Comparison of ENCODE assay signal across 18 cellular contexts in genomic region chr18:2843161-2843560, GRCh38.
"Had no signal": no experiment of that assay in that cellular context is flagged by ENCODE, and none has a peak within 500 bp of the region (broad histone marks: within the 10 kb centered on the region; RNA-seq: fewer than 3 reads in every experiment).

No MANE protein-coding gene starts in this region.

- H3K36me3 ChIP-seq: ovary, right lobe of liver had no signal

- H3K27me3 ChIP-seq: ovary had no signal

- H3K36me3 Mint-ChIP-seq: brain, immature natural killer cell, WTC11 had no signal

- DNase-seq: activated CD4-positive, alpha-beta T cell treated with anti-CD3 and anti-CD28 coated beads, Interleukin-2, amount 10 ng/mL, durations not matched to agents 24 days and 14 days; activated CD8-positive, alpha-beta T cell treated with anti-CD3 and anti-CD28 coated beads for 36 hours; activated naive CD4-positive, alpha-beta T cell treated with anti-CD3 and anti-CD28 coated beads for 36 hours; activated T-cell treated with anti-CD3 and anti-CD28 coated beads, Interleukin-2, amount 50 U/mL, for 24 hours; anterior cingulate cortex; central memory CD4-positive, alpha-beta T cell; erythroblast; immature natural killer cell; kidney glomerular epithelial cell; natural killer cell; ovary; stimulated activated CD4-positive, alpha-beta T cell treated with anti-CD3 and anti-CD28 coated beads, Interleukin-4, amount 100 ng/mL, for 24 hours had no signal

- H3K27ac Mint-ChIP-seq: activated CD4-positive, alpha-beta T cell treated with anti-CD3 and anti-CD28 coated beads, Interleukin-2, amount 10 ng/mL, durations not matched to agents 24 days and 14 days; activated CD8-positive, alpha-beta T cell treated with anti-CD3 and anti-CD28 coated beads for 36 hours; activated naive CD4-positive, alpha-beta T cell treated with anti-CD3 and anti-CD28 coated beads for 36 hours; activated T-cell treated with anti-CD3 and anti-CD28 coated beads, Interleukin-2, amount 50 U/mL, for 24 hours; brain; immature natural killer cell; natural killer cell; T-helper 2 cell treated with Interferon-gamma antibody and Interleukin-4, amounts not matched to agents 5 μg/mL and 100 μg/mL, for 36 hours; WTC11 had no signal

- H3K27me3 Mint-ChIP-seq: stimulated activated memory B cell treated with anti-CD40 and anti-IgM and Interleukin-4, amounts not matched to agents 10 μg/mL and 1 μg/mL and 100 μg/mL, for 72 hours had no signal

- H3K4me2 ChIP-seq: smooth muscle cell had no signal

- H3K27ac ChIP-seq: ovary, right lobe of liver had no signal

- ATAC-seq: activated CD8-positive, alpha-beta T cell treated with anti-CD3 and anti-CD28 coated beads for 36 hours; right lobe of liver; stimulated activated memory B cell treated with anti-CD40 and anti-IgM and Interleukin-4, amounts not matched to agents 10 μg/mL and 1 μg/mL and 100 μg/mL, for 72 hours; WTC11 had no signal

- H3K9me3 Mint-ChIP-seq: natural killer cell had no signal

- H3K4me3 Mint-ChIP-seq: activated CD4-positive, alpha-beta T cell treated with anti-CD3 and anti-CD28 coated beads, Interleukin-2, amount 10 ng/mL, durations not matched to agents 24 days and 14 days; activated CD8-positive, alpha-beta T cell treated with anti-CD3 and anti-CD28 coated beads for 36 hours; activated naive CD4-positive, alpha-beta T cell treated with anti-CD3 and anti-CD28 coated beads for 36 hours; activated T-cell treated with anti-CD3 and anti-CD28 coated beads, Interleukin-2, amount 50 U/mL, for 24 hours; brain; immature natural killer cell; natural killer cell; stimulated activated memory B cell treated with anti-CD40 and anti-IgM and Interleukin-4, amounts not matched to agents 10 μg/mL and 1 μg/mL and 100 μg/mL, for 72 hours; T-helper 2 cell treated with Interferon-gamma antibody and Interleukin-4, amounts not matched to agents 5 μg/mL and 100 μg/mL, for 36 hours; WTC11 had no signal

- H3K4me3 ChIP-seq: ovary, right lobe of liver, smooth muscle cell had no signal

- H3K9me3 ChIP-seq: ovary, right lobe of liver had no signal
